ENCODE assay signal across 33 cellular contexts in the genomic region with DNA sequence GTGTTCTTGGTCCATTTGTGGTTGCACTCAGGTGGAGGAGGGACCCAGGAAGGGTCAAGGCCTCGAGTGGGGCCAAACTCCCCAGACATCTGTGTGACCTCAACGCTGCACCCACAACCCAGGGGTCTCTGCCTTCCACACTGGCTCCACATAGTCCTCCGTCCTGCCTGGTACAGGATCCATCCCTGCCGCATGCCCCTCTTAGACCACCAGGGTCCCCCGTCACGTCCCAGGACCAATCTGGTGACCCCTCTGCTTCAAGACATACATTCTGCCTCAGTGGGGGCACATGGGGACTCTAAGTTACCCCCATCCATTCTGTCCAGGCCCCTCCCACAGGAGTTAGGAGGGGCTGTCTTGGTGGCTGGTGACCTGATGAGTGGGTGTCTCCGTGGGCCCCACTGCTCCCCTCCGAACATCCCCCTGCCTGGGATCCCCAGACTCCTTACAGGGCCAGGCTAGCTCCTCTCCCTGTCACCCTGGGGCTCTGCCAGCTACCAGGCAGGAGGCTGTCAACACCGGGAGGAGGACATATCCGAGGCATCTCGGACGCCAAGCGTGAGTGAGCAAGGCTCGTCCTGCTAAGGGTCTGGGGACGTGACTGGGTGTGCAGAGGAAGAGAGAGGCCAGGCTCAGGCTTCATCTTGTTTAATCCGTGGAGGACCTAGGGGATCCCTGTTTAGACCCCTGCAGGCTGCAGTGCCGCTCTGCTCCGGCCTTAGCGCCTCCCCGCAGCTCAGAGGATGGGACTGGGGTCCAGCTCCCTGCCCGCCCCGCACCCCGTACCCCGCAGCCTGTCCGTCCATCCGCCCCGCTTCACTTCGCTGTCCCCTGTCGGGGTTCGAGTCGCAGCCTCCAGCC. TPM values are rescaled to one million over a fixed set of nuclear protein-coding genes. Genes with fewer than 3 reads are reported as not detected.
DNase-seq lines count a peak whose midpoint lies in the region; ATAC-seq and TF ChIP-seq lines count a peak whose summit lies in the region.
"Had no signal": no experiment of that assay in that cellular context is flagged by ENCODE, and none has a peak within 500 bp of the region (broad histone marks: within the 10 kb centered on the region; RNA-seq: fewer than 3 reads in every experiment).

No MANE protein-coding gene starts in this region.

- WGBS in mesenchymal stem cell = 59% methylated on average over 31 of the region's 31 CpGs
- 47 to 59% methylated on average over 16 of the region's 31 CpGs for WGBS in upper lobe of left lung, 2 donors

- H2BK12ac ChIP-seq in mesenchymal stem cell (ENCODE audit: low read length in 2 of 2) = no peak overlapping the region

- H2BK15ac ChIP-seq in mesenchymal stem cell (ENCODE audit: low read depth, poor library complexity, severe bottlenecking) = no peak overlapping the region

- intact Hi-C loops in left ventricle myocardium inferior (cut with micrococcal nuclease) = no loop called here

- H3K4me3 ChIP-seq in left ventricle myocardium inferior (peak overlapping the region; percentile 29), mesenchymal stem cell (ENCODE audit: insufficient read depth in 1 of 2, low read depth in 1 of 2, low read length in 2 of 2) (no peak overlapping the region), upper lobe of left lung (no peak overlapping the region)
- H3K4me3 ChIP-seq: A549, adrenal gland, body of pancreas, esophagus squamous epithelium, gastrocnemius medialis, lower lobe of right lung, PC-9 had no signal

- no peak overlapping the region for H3K4me2 ChIP-seq in mesenchymal stem cell (ENCODE audit: low read length, poor library complexity, severe bottlenecking)
- H3K4me2 ChIP-seq: A549, PC-9 had no signal

- CTCF ChIA-PET in WTC11 (lab: Charles Lee) = interaction anchor here (0.9 to 5.6 kb wide), 12 partner anchors 8 to 144 kb away, joined by 3 to 55 read pairs (median 5); no protein-coding TSS in a partner anchor

- no peak for TF ChIP-seq EP300 in upper lobe of left lung (IDR thresholded peaks at IDR 0.05)

- TF ChIP-seq CTCF in WTC11 (IDR thresholded peaks at IDR 0.05) (no peak), left ventricle myocardium inferior (IDR thresholded peaks at IDR 0.05; ENCODE audit: borderline replicate concordance) (no peak), upper lobe of left lung (IDR thresholded peaks at IDR 0.05) (no peak)

- H3K9me3 Mint-ChIP-seq in WTC11 = no peaks in the 10 kb centered on the region
- H3K9me3 Mint-ChIP-seq: activated naive CD4-positive, alpha-beta T cell treated with anti-CD3 and anti-CD28 coated beads for 36 hours had no signal

- H3K27ac ChIP-seq in left ventricle myocardium inferior (replicated peaks) = no peak overlapping the region
- H3K27ac ChIP-seq in mesenchymal stem cell (ENCODE audit: low read length, poor library complexity, severe bottlenecking) = no peak overlapping the region
- no peak overlapping the region for H3K27ac ChIP-seq in upper lobe of left lung
- H3K27ac ChIP-seq: A549, adrenal gland, body of pancreas, esophagus squamous epithelium, gastrocnemius medialis, lower lobe of right lung, PC-9 had no signal

- peak; percentile 46 for DNase-seq in G401 (ENCODE audit: low spot score)
- no peak for DNase-seq in WTC11 (ENCODE audit: low spot score)
- DNase-seq in left ventricle myocardium inferior = peak; percentile 40
- no peak for DNase-seq in mesenchymal stem cell
- no peak for DNase-seq in activated gamma-delta T cell treated with Interleukin-2 at 50 U/mL for 16 hours
- no peak for DNase-seq in upper lobe of left lung
- no peak for DNase-seq in left lobe of liver (ENCODE audit: low spot score)
- DNase-seq: activated CD4-positive, alpha-beta memory T cell treated with anti-CD3 and anti-CD28 coated beads for 36 hours; activated CD4-positive, alpha-beta T cell treated with anti-CD3 and anti-CD28 coated beads for 1 hour; activated CD8-positive, alpha-beta memory T cell treated with anti-CD3 and anti-CD28 coated beads, Interleukin-2, amount 50 U/mL, for 4 hours; activated naive CD4-positive, alpha-beta T cell treated with anti-CD3 and anti-CD28 coated beads for 36 hours; adrenal gland; body of pancreas; CD4-positive, CD25-positive, alpha-beta regulatory T cell; cerebellar nuclear complex; dorsolateral prefrontal cortex; esophagus squamous epithelium; gastrocnemius medialis; lower lobe of right lung; naive thymus-derived CD8-positive, alpha-beta T cell; NCI-H1417 treated with DMSO at 0.1 percent for 48 hours; NCI-H2081; NCI-H526; PC-9; SHP77; T-helper 2 cell had no signal

- H3K14ac ChIP-seq in mesenchymal stem cell (ENCODE audit: low read length in 2 of 2) = no peak overlapping the region

- H3K27me3 ChIP-seq in left ventricle myocardium inferior (ENCODE audit: low read depth) (peaks cover 60% of the 10 kb centered on the region), mesenchymal stem cell (ENCODE audit: control insufficient read depth in 1 of 2, insufficient read depth in 1 of 2, low read length in 2 of 2) (peaks cover 55 to 74% of the 10 kb centered on the region in 2 experiments), upper lobe of left lung (peaks cover 0 to 13% (median 6%) of the 10 kb centered on the region in 4 donors)
- H3K27me3 ChIP-seq: body of pancreas had no signal

- POLR2A ChIA-PET in WTC11 (lab: Charles Lee) = interaction anchor here (0.9 kb wide), 1 partner anchor 137 kb away, joined by 3 read pairs; no protein-coding TSS in a partner anchor

- H3K4me1 ChIP-seq in left ventricle myocardium inferior = peaks cover 54% of the 10 kb centered on the region
- peaks cover 21% of the 10 kb centered on the region for H3K4me1 ChIP-seq in mesenchymal stem cell (ENCODE audit: control insufficient read depth, insufficient read depth, low read depth, low read length)
- H3K4me1 ChIP-seq in upper lobe of left lung = peaks cover 0 to 9% (median 0%) of the 10 kb centered on the region in 4 donors
- H3K4me1 ChIP-seq: adrenal gland, body of pancreas had no signal

- H3K18ac ChIP-seq in mesenchymal stem cell (ENCODE audit: low read depth in 1 of 2, low read length in 2 of 2) = no peak overlapping the region

- ATAC-seq in WTC11 = peak; percentile 23
- ATAC-seq in upper lobe of left lung (ENCODE audit: low FRiP score in 2 of 2) = no peak
- no peak for ATAC-seq in left lobe of liver
- no peak for ATAC-seq in GM21717 (IDR thresholded peaks at IDR 0.05; ENCODE audit: unreplicated experiment)
- ATAC-seq: A549; body of pancreas; gastrocnemius medialis; lower lobe of right lung; naive thymus-derived CD8-positive, alpha-beta T cell; stimulated activated memory B cell treated with anti-CD40 and anti-IgM and Interleukin-4, amounts not matched to agents 10 μg/mL and 1 μg/mL and 100 μg/mL, for 72 hours had no signal

- H3K9ac ChIP-seq in mesenchymal stem cell (ENCODE audit: low read length) = no peak overlapping the region

- in situ Hi-C loops in G401 (cut with HindIII; ENCODE audit: low sequenced_read_pairs) = no loop called here

- H4K8ac ChIP-seq in mesenchymal stem cell (ENCODE audit: low read length) = no peak overlapping the region

- no peak overlapping the region for H3K23ac ChIP-seq in mesenchymal stem cell (ENCODE audit: low read length in 2 of 2)

- H3K4ac ChIP-seq in mesenchymal stem cell (ENCODE audit: low read depth in 1 of 2, low read length in 2 of 2) = no peak overlapping the region

- no peaks in the 10 kb centered on the region for H3K79me1 ChIP-seq in mesenchymal stem cell (replicated peaks; ENCODE audit: low read length, poor library complexity, severe bottlenecking)

- no peak overlapping the region for H2AK5ac ChIP-seq in mesenchymal stem cell (ENCODE audit: low read length, severe bottlenecking)

- TF ChIP-seq POLR2A in upper lobe of left lung (IDR thresholded peaks at IDR 0.05) = no peak

- H3K27me3 Mint-ChIP-seq in WTC11 (ENCODE audit: low read depth) = peaks cover 6% of the 10 kb centered on the region

- peak overlapping the region; percentile 55 for H4K91ac ChIP-seq in mesenchymal stem cell (ENCODE audit: low read length)

- peaks cover 20% of the 10 kb centered on the region for H3K4me1 Mint-ChIP-seq in WTC11

- H3K36me3 ChIP-seq in left ventricle myocardium inferior = no peaks in the 10 kb centered on the region
- no peaks in the 10 kb centered on the region for H3K36me3 ChIP-seq in mesenchymal stem cell (ENCODE audit: control insufficient read depth in 1 of 2, insufficient read depth in 2 of 2, low read depth in 1 of 2, low read length in 2 of 2)
- H3K36me3 ChIP-seq in upper lobe of left lung = no peaks in the 10 kb centered on the region
- H3K36me3 ChIP-seq: adrenal gland, esophagus squamous epithelium, gastrocnemius medialis, lower lobe of right lung had no signal

- H2BK120ac ChIP-seq in mesenchymal stem cell (ENCODE audit: low read depth, low read length) = no peak overlapping the region

- no peaks in the 10 kb centered on the region for H3K36me3 Mint-ChIP-seq in WTC11
- H3K36me3 Mint-ChIP-seq: activated CD4-positive, alpha-beta memory T cell treated with anti-CD3 and anti-CD28 coated beads for 36 hours; CD4-positive, CD25-positive, alpha-beta regulatory T cell; stimulated activated memory B cell treated with anti-CD40 and anti-IgM and Interleukin-4, amounts not matched to agents 10 μg/mL and 1 μg/mL and 100 μg/mL, for 72 hours had no signal

- no peak overlapping the region for H3K4me3 Mint-ChIP-seq in WTC11
- H3K4me3 Mint-ChIP-seq: activated CD4-positive, alpha-beta memory T cell treated with anti-CD3 and anti-CD28 coated beads for 36 hours; activated naive CD4-positive, alpha-beta T cell treated with anti-CD3 and anti-CD28 coated beads for 36 hours; CD4-positive, CD25-positive, alpha-beta regulatory T cell; naive thymus-derived CD8-positive, alpha-beta T cell; stimulated activated memory B cell treated with anti-CD40 and anti-IgM and Interleukin-4, amounts not matched to agents 10 μg/mL and 1 μg/mL and 100 μg/mL, for 72 hours had no signal

- no peak overlapping the region for H2AFZ ChIP-seq in mesenchymal stem cell (ENCODE audit: low read depth, low read length)
- H2AFZ ChIP-seq: PC-9 had no signal

- no peak overlapping the region for H2BK5ac ChIP-seq in mesenchymal stem cell (ENCODE audit: low read depth, low read length, poor library complexity, severe bottlenecking)

- peaks cover 2% of the 10 kb centered on the region for H3K9me3 ChIP-seq in left ventricle myocardium inferior (replicated peaks)
- no peaks in the 10 kb centered on the region for H3K9me3 ChIP-seq in mesenchymal stem cell (ENCODE audit: control insufficient read depth, low read length)
- peaks cover 0 to under 1% (median 0%) of the 10 kb centered on the region in 4 donors for H3K9me3 ChIP-seq in upper lobe of left lung
- H3K9me3 ChIP-seq: adrenal gland, body of pancreas, esophagus squamous epithelium, gastrocnemius medialis, lower lobe of right lung had no signal

- H3K27ac Mint-ChIP-seq in WTC11 = no peak overlapping the region
- H3K27ac Mint-ChIP-seq: activated CD4-positive, alpha-beta memory T cell treated with anti-CD3 and anti-CD28 coated beads for 36 hours; activated naive CD4-positive, alpha-beta T cell treated with anti-CD3 and anti-CD28 coated beads for 36 hours; CD4-positive, CD25-positive, alpha-beta regulatory T cell; naive thymus-derived CD8-positive, alpha-beta T cell; stimulated activated memory B cell treated with anti-CD40 and anti-IgM and Interleukin-4, amounts not matched to agents 10 μg/mL and 1 μg/mL and 100 μg/mL, for 72 hours had no signal

RNA-seq across cellular contexts. Expression of a gene that starts 32.3 kb away (rescaled TPM):
- total RNA-seq in G401 (2014; rRNA removed; shearing (Covaris generic)) = 91.3 and 96.3 TPM in 2 replicates
- 45.7 to 47.8 TPM (median 46.1 TPM) in 3 replicates for total RNA-seq in WTC11 (2021)
- 31.0 TPM for total RNA-seq in left ventricle myocardium inferior
- polyA plus RNA-seq in mesenchymal stem cell (2013, experiment 1 of 2) = 37.2 TPM
- polyA plus RNA-seq in mesenchymal stem cell (2013, experiment 2 of 2) = 39.4 TPM
- 10 to 100 TPM; 20.1 to 36.8 (median 25.6) TPM for total RNA-seq in upper lobe of left lung
- total RNA-seq in left lobe of liver = 13.7 TPM

RNA-seq across cellular contexts. Expression of a gene that starts 49.1 kb away (rescaled TPM):
- total RNA-seq in G401 (2014; rRNA removed; shearing (Covaris generic)) = not detected in 2 replicates
- total RNA-seq in WTC11 (2021) (0.74 to 1.3 TPM (median 1.1 TPM) in 3 replicates), left ventricle myocardium inferior (not detected), upper lobe of left lung (not detected), left lobe of liver (not detected)
- polyA plus RNA-seq in mesenchymal stem cell (2013, experiment 1 of 2) = not detected
- not detected for polyA plus RNA-seq in mesenchymal stem cell (2013, experiment 2 of 2)
- total RNA-seq: activated CD4-positive, alpha-beta memory T cell treated with anti-CD3 and anti-CD28 coated beads for 36 hours; activated naive CD4-positive, alpha-beta T cell treated with anti-CD3 and anti-CD28 coated beads for 36 hours; CD4-positive, CD25-positive, alpha-beta regulatory T cell; esophagus squamous epithelium; gastrocnemius medialis; LHCN-M2; lower lobe of right lung; naive thymus-derived CD8-positive, alpha-beta T cell; omental fat pad; PC-9; skeletal muscle tissue had no signal
- polyA plus RNA-seq: A549; CD4-positive, CD25-positive, alpha-beta regulatory T cell; naive thymus-derived CD8-positive, alpha-beta T cell had no signal

RNA-seq across cellular contexts. Expression of a gene that starts 49.3 kb away (rescaled TPM):
- total RNA-seq in G401 (2014; rRNA removed; shearing (Covaris generic)) = 0.49 and 1.7 TPM in 2 replicates
- total RNA-seq in WTC11 (2021) = 6.8 to 13.4 TPM (median 9.6 TPM) in 3 replicates
- 0.44 TPM for total RNA-seq in left ventricle myocardium inferior
- polyA plus RNA-seq in mesenchymal stem cell (2013, experiment 1 of 2) = 1.0 TPM
- 1.0 TPM for polyA plus RNA-seq in mesenchymal stem cell (2013, experiment 2 of 2)
- not detected for total RNA-seq in upper lobe of left lung
- total RNA-seq in left lobe of liver = not detected
- total RNA-seq: activated naive CD4-positive, alpha-beta T cell treated with anti-CD3 and anti-CD28 coated beads for 36 hours; body of pancreas; CD4-positive, CD25-positive, alpha-beta regulatory T cell; esophagus squamous epithelium; lower lobe of right lung; mononuclear cell; naive thymus-derived CD8-positive, alpha-beta T cell; omental fat pad; PC-9; skeletal muscle tissue had no signal
- polyA plus RNA-seq: CD4-positive, CD25-positive, alpha-beta regulatory T cell; naive thymus-derived CD8-positive, alpha-beta T cell had no signal

Comparison
In these comparisons a context has a peak if more than half of its experiments do, and no peak if none do; other contexts are left out.
1. DNase-seq: peak in G401 (single experiment) and left ventricle myocardium inferior (single experiment); none in WTC11 (single experiment), mesenchymal stem cell (single experiment), activated gamma-delta T cell treated with Interleukin-2 at 50 U/mL for 16 hours (single experiment), upper lobe of left lung (0 of 2) and left lobe of liver (single experiment).